16 cellular contexts compared by ENCODE assay signal in genomic region chr11:123822022-123822421, GRCh38. TPM values are rescaled to one million over a fixed set of nuclear protein-coding genes. Genes with fewer than 3 reads are reported as not detected.
A peak's percentile ranks its signal among the peaks of the same experiment; 100 is the strongest.
DNase-seq lines count a peak whose midpoint lies in the region; ATAC-seq and TF ChIP-seq lines count a peak whose summit lies in the region.
"Had no signal": no experiment of that assay in that cellular context is flagged by ENCODE, and none has a peak within 500 bp of the region (broad histone marks: within the 10 kb centered on the region; RNA-seq: fewer than 3 reads in every experiment).

No MANE protein-coding gene starts in this region.

- no peaks in the 10 kb centered on the region for H3K4me1 ChIP-seq in vagina
- H3K4me1 ChIP-seq in Peyer's patch: no peaks in the 10 kb centered on the region
- H3K4me1 ChIP-seq: BE2C, HAP-1 had no signal

- ATAC-seq in GM21619 (IDR thresholded peaks at IDR 0.05; ENCODE audit: unreplicated experiment): no peak

- TF ChIP-seq POLR2A in vagina (IDR thresholded peaks at IDR 0.05) (no peak), Peyer's patch (IDR thresholded peaks at IDR 0.05) (no peak)

- no peak overlapping the region for H3K4me3 ChIP-seq in GM12865 (ENCODE audit: low read depth, low read length)
- no peak overlapping the region for H3K4me3 ChIP-seq in vagina
- H3K4me3 ChIP-seq in Peyer's patch: no peak overlapping the region
- H3K4me3 ChIP-seq: HAP-1 had no signal

- DNase-seq in GM12865 (ENCODE audit: low read depth) (peak; percentile 50), M059J (ENCODE audit: low read depth) (peak; percentile 32), left kidney (ENCODE audit: low read depth, low spot score) (peak; percentile 55), renal cortical epithelial cell (ENCODE audit: low read depth) (peak; percentile 2), vagina (ENCODE audit: extremely low spot score in 2 of 2) (no peak), Peyer's patch (no peak)
- DNase-seq: activated CD4-positive, CD25-positive, alpha-beta regulatory T cell; activated effector memory CD4-positive, alpha-beta T cell treated with anti-CD3 and anti-CD28 coated beads, Interleukin-2, amount 50 U/mL, for 16 hours; anterior cingulate cortex; BE2C; posterior cingulate gyrus had no signal

- TF ChIP-seq CTCF in GM12865 (IDR thresholded peaks at IDR 0.05; ENCODE audit: insufficient read depth, low read depth, low read length, missing control alignments) (no peak), vagina (IDR thresholded peaks at IDR 0.05) (no peak), Peyer's patch (IDR thresholded peaks at IDR 0.05) (no peak)

- no peaks in the 10 kb centered on the region for H3K27me3 ChIP-seq in vagina
- no peaks in the 10 kb centered on the region for H3K27me3 ChIP-seq in Peyer's patch
- H3K27me3 ChIP-seq: BE2C had no signal

- H3K36me3 ChIP-seq in vagina (no peaks in the 10 kb centered on the region), Peyer's patch (no peaks in the 10 kb centered on the region)
- H3K36me3 ChIP-seq: BE2C, HAP-1 had no signal

- H3K9me3 ChIP-seq in vagina (no peaks in the 10 kb centered on the region), Peyer's patch (no peaks in the 10 kb centered on the region)
- H3K9me3 ChIP-seq: BE2C, HAP-1 had no signal

- intact Hi-C loops in vagina (cut with DNase I): no loop called here

- no peak overlapping the region for H3K27ac ChIP-seq in vagina
- H3K27ac ChIP-seq in Peyer's patch: no peak overlapping the region
- H3K27ac ChIP-seq: epithelial cell of prostate had no signal

RNA-seq across cellular contexts. Expression of gene OR6M1, which starts 15.9 kb away (rescaled TPM):
- total RNA-seq in M059J (2014; rRNA removed; shearing (Covaris generic)): not detected in 2 replicates
- total RNA-seq in renal cortical epithelial cell: not detected in 2 replicates
- total RNA-seq in vagina: not detected
- total RNA-seq in Peyer's patch: not detected
- total RNA-seq: RPMI7951, T-cell had no signal

Comparison
In these comparisons a context has a peak if more than half of its experiments do, and no peak if none do; other contexts are left out.
1. DNase-seq: peak in GM12865 (single experiment), M059J (single experiment), left kidney (single experiment) and renal cortical epithelial cell (single experiment); none in vagina (0 of 2) and Peyer's patch (0 of 3).